In genomic region chr12:63317447-63317846, GRCh38 we compare ENCODE assay signal across 28 cellular contexts.
"Had no signal": no experiment of that assay in that cellular context is flagged by ENCODE, and none has a peak within 500 bp of the region (broad histone marks: within the 10 kb centered on the region; RNA-seq: fewer than 3 reads in every experiment).

No MANE protein-coding gene starts in this region.

- H3K27ac ChIP-seq: neural progenitor cell, ovary, parathyroid adenoma, psoas muscle, right lobe of liver, sigmoid colon, suprapubic skin, testis, tibial nerve, upper lobe of left lung, vagina had no signal

- H3K9me3 ChIP-seq: ovary, psoas muscle, right lobe of liver, sigmoid colon, suprapubic skin, testis, upper lobe of left lung, vagina had no signal

- H3K27ac Mint-ChIP-seq: natural killer cell; nephron; neural progenitor cell; progenitor cell of endocrine pancreas; stimulated activated memory B cell treated with anti-CD40 and anti-IgM and Interleukin-4, amounts not matched to agents 10 μg/mL and 1 μg/mL and 100 μg/mL, for 72 hours; stimulated activated naive CD8-positive, alpha-beta T cell treated with anti-CD3 and anti-CD28 coated beads, Interleukin-15, amount 100 ng/mL, for 72 hours had no signal

- H3K9me3 Mint-ChIP-seq: stimulated activated memory B cell treated with anti-CD40 and anti-IgM and Interleukin-4, amounts not matched to agents 10 μg/mL and 1 μg/mL and 100 μg/mL, for 72 hours; stimulated activated naive CD8-positive, alpha-beta T cell treated with anti-CD3 and anti-CD28 coated beads, Interleukin-15, amount 100 ng/mL, for 72 hours had no signal

- H3K4me3 Mint-ChIP-seq: natural killer cell; nephron; neural progenitor cell; stimulated activated memory B cell treated with anti-CD40 and anti-IgM and Interleukin-4, amounts not matched to agents 10 μg/mL and 1 μg/mL and 100 μg/mL, for 72 hours; stimulated activated naive CD8-positive, alpha-beta T cell treated with anti-CD3 and anti-CD28 coated beads, Interleukin-15, amount 100 ng/mL, for 72 hours had no signal

- H3K4me1 Mint-ChIP-seq: natural killer cell; nephron; neural progenitor cell; stimulated activated memory B cell treated with anti-CD40 and anti-IgM and Interleukin-4, amounts not matched to agents 10 μg/mL and 1 μg/mL and 100 μg/mL, for 72 hours; stimulated activated naive CD8-positive, alpha-beta T cell treated with anti-CD3 and anti-CD28 coated beads, Interleukin-15, amount 100 ng/mL, for 72 hours had no signal

- H3K4me2 ChIP-seq: neural progenitor cell had no signal

- H3K27me3 ChIP-seq: neural progenitor cell, ovary, right lobe of liver, sigmoid colon, suprapubic skin, testis, tibial nerve, upper lobe of left lung, vagina had no signal

- H3K4me1 ChIP-seq: neural progenitor cell, parathyroid adenoma, psoas muscle, sigmoid colon, testis, tibial nerve, upper lobe of left lung, vagina had no signal

- H3K4me3 ChIP-seq: neural progenitor cell, ovary, psoas muscle, right lobe of liver, sigmoid colon, suprapubic skin, testis, tibial nerve, upper lobe of left lung, vagina had no signal

- H3K36me3 ChIP-seq: neural progenitor cell, ovary, right lobe of liver, sigmoid colon, suprapubic skin, tibial nerve, upper lobe of left lung, vagina had no signal

- ATAC-seq: psoas muscle; right cardiac atrium; stimulated activated memory B cell treated with anti-CD40 and anti-IgM and Interleukin-4, amounts not matched to agents 10 μg/mL and 1 μg/mL and 100 μg/mL, for 72 hours; stimulated activated naive CD8-positive, alpha-beta T cell treated with anti-CD3 and anti-CD28 coated beads, Interleukin-15, amount 100 ng/mL, for 72 hours; stimulated activated naive CD8-positive, alpha-beta T cell treated with anti-CD3 and anti-CD28 coated beads, Interleukin-15, Interleukin-2, amounts not matched to agents 100 U/mL and 50 U/mL, for 24 hours had no signal

- H3K9ac ChIP-seq: neural progenitor cell, parathyroid adenoma had no signal

- H3K79me2 ChIP-seq: parathyroid adenoma had no signal

- H2AFZ ChIP-seq: neural progenitor cell, parathyroid adenoma had no signal

- DNase-seq: natural killer cell; occipital lobe; ovary; posterior cingulate gyrus; psoas muscle; right cardiac atrium; right lobe of liver; sigmoid colon; small intestine; stimulated activated CD4-positive, alpha-beta T cell treated with anti-CD3 and anti-CD28 coated beads, Interleukin-15, amount 100 ng/mL, for 24 hours; stimulated activated CD4-positive, alpha-beta T cell treated with anti-CD3 and anti-CD28 coated beads, Interleukin-2, amount 100 ng/mL, for 24 hours; stimulated activated CD4-positive, alpha-beta T cell treated with anti-CD3 and anti-CD28 coated beads, Interleukin-2, amount 100 ng/mL, for 48 hours; stimulated activated CD4-positive, alpha-beta T cell treated with anti-CD3 and anti-CD28 coated beads, Interleukin-4, amount 100 ng/mL, for 24 hours; stimulated activated naive CD4-positive, alpha-beta T cell; stimulated activated naive CD8-positive, alpha-beta T cell treated with anti-CD3 and anti-CD28 coated beads, Interleukin-15, amount 100 ng/mL, for 72 hours; stimulated activated naive CD8-positive, alpha-beta T cell treated with anti-CD3 and anti-CD28 coated beads, Interleukin-15, Interleukin-2, amounts not matched to agents 100 U/mL and 50 U/mL, for 24 hours; substantia nigra; testis; trophoblast cell had no signal

- H3K36me3 Mint-ChIP-seq: natural killer cell; neural progenitor cell; stimulated activated memory B cell treated with anti-CD40 and anti-IgM and Interleukin-4, amounts not matched to agents 10 μg/mL and 1 μg/mL and 100 μg/mL, for 72 hours had no signal
